8 cellular contexts compared by ENCODE assay signal in the genomic region with DNA sequence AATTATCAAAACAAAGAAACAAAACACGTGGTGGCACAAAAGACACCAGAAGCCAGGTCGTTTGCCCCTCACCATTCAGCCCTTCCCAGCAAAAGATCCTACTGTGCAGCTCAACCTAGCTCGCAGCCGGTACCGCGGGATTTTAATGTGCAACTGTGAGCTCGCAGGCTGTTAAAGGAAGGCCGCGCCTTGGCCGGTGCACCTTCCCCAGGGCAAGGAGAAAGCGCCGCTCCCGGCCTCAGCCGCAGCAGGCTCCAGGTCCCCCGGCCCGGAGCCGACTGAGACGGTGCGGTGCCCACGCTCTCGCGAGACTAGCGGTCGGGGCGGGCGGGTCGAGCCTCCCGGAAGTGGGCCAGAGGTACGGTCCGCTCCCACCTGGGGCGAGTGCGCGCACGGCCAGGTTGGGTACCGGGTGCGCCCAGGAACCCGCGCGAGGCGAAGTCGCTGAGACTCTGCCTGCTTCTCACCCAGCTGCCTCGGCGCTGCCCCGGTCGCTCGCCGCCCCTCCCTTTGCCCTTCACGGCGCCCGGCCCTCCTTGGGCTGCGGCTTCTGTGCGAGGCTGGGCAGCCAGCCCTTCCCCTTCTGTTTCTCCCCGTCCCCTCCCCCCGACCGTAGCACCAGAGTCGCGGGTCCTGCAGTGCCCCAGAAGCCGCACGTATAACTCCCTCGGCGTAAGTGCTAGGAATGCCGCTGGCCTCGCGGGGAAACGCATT. TPM values are rescaled to one million over a fixed set of nuclear protein-coding genes. Genes with fewer than 3 reads are reported as not detected.
A peak's percentile ranks its signal among the peaks of the same experiment; 100 is the strongest.
DNase-seq lines count a peak whose midpoint lies in the region; ATAC-seq, FAIRE-seq and TF ChIP-seq lines count a peak whose summit lies in the region.

A gene (plus strand): TSS at position 618 of the 714 bp plus-strand sequence. CDS start 682 bp downstream, outside the sequence.

- CTCF ChIA-PET in CD8-positive, alpha-beta memory T cell (lab: Charles Lee): no interaction called here
- CTCF ChIA-PET in endothelial cell of umbilical vein (lab: Charles Lee): interaction anchor here (1.0 kb wide), 1 partner anchor 9 kb away, joined by 3 read pairs; no protein-coding TSS in a partner anchor

- peak; percentile 81 to 92 (median 87) for DNase-seq in CD8-positive, alpha-beta memory T cell
- DNase-seq in HK-2 (ENCODE audit: unreplicated experiment): peak; percentile 91
- DNase-seq in NOMO-1 treated with DMSO at 0.1 percent for 48 hours (lab: John Stamatoyannopoulos, UW; ENCODE audit: unreplicated experiment): peak; percentile 73
- peak; percentile 58 for DNase-seq in activated CD8-positive, alpha-beta memory T cell treated with anti-CD3 and anti-CD28 coated beads, Interleukin-2, amount 50 U/mL, for 24 hours (ENCODE audit: extremely low read depth)
- peak; percentile 85 for DNase-seq in endothelial cell of umbilical vein (ENCODE audit: low read depth, low spot score)
- DNase-seq in midbrain (lab: John Stamatoyannopoulos, UW): peak; percentile 79
- peak; percentile 74 to 81 for DNase-seq in stimulated activated CD8-positive, alpha-beta memory T cell treated with anti-CD3 and anti-CD28 coated beads, Interleukin-2, amount 100 ng/mL, for 48 hours (ENCODE audit: low read depth in 2 of 2)

- peaks cover 20% of the 10 kb centered on the region for H3K4me1 ChIP-seq in CD8-positive, alpha-beta memory T cell (ENCODE audit: insufficient read depth, low read length)
- peaks cover 7% of the 10 kb centered on the region for H3K4me1 ChIP-seq in endothelial cell of umbilical vein (ENCODE audit: control insufficient read depth, extremely low read depth, insufficient read depth, low read length)

- H3K79me2 ChIP-seq in endothelial cell of umbilical vein (ENCODE audit: control insufficient read depth, insufficient read depth, low read length): no peaks in the 10 kb centered on the region

- peaks cover 30 to 40% (median 37%) of the 10 kb centered on the region in 3 donors for H3K4me1 Mint-ChIP-seq in CD8-positive, alpha-beta memory T cell

- no peaks in the 10 kb centered on the region for H3K9me1 ChIP-seq in endothelial cell of umbilical vein (replicated peaks; ENCODE audit: control insufficient read depth, extremely low read depth, insufficient read depth, low read length)

- H2AFZ ChIP-seq in endothelial cell of umbilical vein (ENCODE audit: low read depth, low read length): peak within 1 kb of the TSS; percentile 81

- peak; percentile 68 for FAIRE-seq in endothelial cell of umbilical vein (lab: Jason Lieb, UNC)

- H4K20me1 ChIP-seq in endothelial cell of umbilical vein (replicated peaks; ENCODE audit: control insufficient read depth, extremely low read depth, insufficient read depth, low read length): no peaks in the 10 kb centered on the region

- H3K9ac ChIP-seq in endothelial cell of umbilical vein (replicated peaks; ENCODE audit: extremely low read depth, insufficient read depth, low read length): peak within 1 kb of the TSS; percentile 79

- peak within 1 kb of the TSS; percentile 79 for H3K4me3 ChIP-seq in CD8-positive, alpha-beta memory T cell (ENCODE audit: low read length)
- H3K4me3 ChIP-seq in endothelial cell of umbilical vein (replicated peaks in 1 of 3; ENCODE audit: insufficient read depth in 1 of 3, low read depth in 1 of 3, low read length in 3 of 3): peak within 1 kb of the TSS; percentile 80 to 99 (median 97)

- peak within 1 kb of the TSS; percentile 98 for H3K4me2 ChIP-seq in endothelial cell of umbilical vein (ENCODE audit: insufficient read depth, low read length)

- POLR2A ChIA-PET in CD8-positive, alpha-beta memory T cell (lab: Charles Lee): interaction anchor here (1.3 kb wide), 1 partner anchor 188 kb away, joined by 3 read pairs; a partner anchor contains a TSS
- POLR2A ChIA-PET in endothelial cell of umbilical vein (lab: Charles Lee): no interaction called here

- dilution Hi-C loops in endothelial cell of umbilical vein (cut with MboI; ENCODE audit: extremely low pct_ligation_motif_present, low sequenced_read_pairs): no loop called here

- H3K27ac ChIP-seq in CD8-positive, alpha-beta memory T cell (ENCODE audit: low read depth, low read length): peak within 1 kb of the TSS; percentile 66
- H3K27ac ChIP-seq in endothelial cell of umbilical vein (ENCODE audit: insufficient read depth, low read depth, low read length): peak within 1 kb of the TSS; percentile 26

- H3K9me3 Mint-ChIP-seq in CD8-positive, alpha-beta memory T cell: no peaks in the 10 kb centered on the region

- H3K4me3 Mint-ChIP-seq in CD8-positive, alpha-beta memory T cell: peak within 1 kb of the TSS; percentile 90 to 100 (median 97)

- TF ChIP-seq POLR2A in endothelial cell of umbilical vein (IDR thresholded peaks at IDR 0.05; ENCODE audit: low read depth, low read length): peak; percentile 93

- peak within 1 kb of the TSS; percentile 70 to 100 (median 96) for H3K27ac Mint-ChIP-seq in CD8-positive, alpha-beta memory T cell

- peaks cover 0 to 25% (median 2%) of the 10 kb centered on the region in 3 donors for H3K36me3 Mint-ChIP-seq in CD8-positive, alpha-beta memory T cell

- no TSS peak for BruUV-seq in endothelial cell of umbilical vein (replicated peaks; lab: Mats Ljungman, UMichigan)

- TF ChIP-seq CTCF in endothelial cell of umbilical vein (IDR thresholded peaks at IDR 0.05; ENCODE audit: extremely low read depth in 1 of 2, insufficient read depth in 1 of 2, low read depth in 1 of 2, low read length in 2 of 2): no peak

- no peaks in the 10 kb centered on the region for H3K27me3 Mint-ChIP-seq in CD8-positive, alpha-beta memory T cell

- intact Hi-C loops in endothelial cell of umbilical vein (cut with micrococcal nuclease): loop anchor here (1.0 to 5.0 kb wide), 2 partner anchors 122 to 188 kb away; a partner anchor contains a TSS

- no peaks in the 10 kb centered on the region for H3K27me3 ChIP-seq in CD8-positive, alpha-beta memory T cell (ENCODE audit: insufficient read depth, low read length, poor library complexity, severe bottlenecking)
- no peaks in the 10 kb centered on the region for H3K27me3 ChIP-seq in endothelial cell of umbilical vein (ENCODE audit: control insufficient read depth in 2 of 2, insufficient read depth in 2 of 2, low read length in 2 of 2)

- H3K9me3 ChIP-seq in CD8-positive, alpha-beta memory T cell (ENCODE audit: low read length): no peaks in the 10 kb centered on the region
- H3K9me3 ChIP-seq in endothelial cell of umbilical vein (replicated peaks; ENCODE audit: control insufficient read depth, insufficient read depth, low read length): no peaks in the 10 kb centered on the region

- peak; percentile 98 for ATAC-seq in GM19455 (IDR thresholded peaks at IDR 0.05; ENCODE audit: unreplicated experiment)

- H3K36me3 ChIP-seq in CD8-positive, alpha-beta memory T cell (ENCODE audit: insufficient read depth, low read length): no peaks in the 10 kb centered on the region
- no peaks in the 10 kb centered on the region for H3K36me3 ChIP-seq in endothelial cell of umbilical vein (ENCODE audit: control insufficient read depth in 2 of 2, extremely low read depth in 1 of 2, insufficient read depth in 2 of 2, low read length in 2 of 2)

TF ChIP-seq in endothelial cell of umbilical vein, 7 proteins besides CTCF, POLR2A, EP300 and RAD21:
- TF ChIP-seq GATA2 (IDR thresholded peaks at IDR 0.05; ENCODE audit: insufficient read depth, insufficient read length, low read depth, low read length) (no peak), POLR2AphosphoS5 (IDR thresholded peaks at IDR 0.05; ENCODE audit: insufficient read depth, low read depth, low read length) (peak; percentile 83)

RNA-seq across cellular contexts. Expression of the gene that starts here (rescaled TPM):
- 10 to 100 TPM; 16.4 TPM for total RNA-seq in CD8-positive, alpha-beta memory T cell
- polyA plus RNA-seq in CD8-positive, alpha-beta memory T cell: 8.0 TPM
- 10.5 and 10.7 TPM in 2 replicates for total RNA-seq in endothelial cell of umbilical vein
- polyA plus RNA-seq in endothelial cell of umbilical vein: 0.96 and 1.5 TPM in 2 replicates
- polyA plus RNA-seq in endothelial cell of umbilical vein (2011; cell fraction: cytosol; rRNA removed): 1.6 and 1.7 TPM in 2 replicates
- polyA plus RNA-seq in endothelial cell of umbilical vein (2011; cell fraction: nucleus; rRNA removed): 4.4 and 6.1 TPM in 2 replicates
- 5.9 and 8.3 TPM in 2 replicates for polyA plus RNA-seq in endothelial cell of umbilical vein (2012)
- polyA minus RNA-seq in endothelial cell of umbilical vein: 6.6 and 8.3 TPM in 2 replicates
- 10.0 TPM for polyA minus RNA-seq in endothelial cell of umbilical vein (2011; cell fraction: cytosol; rRNA and poly(A)+ RNA removed)
- 7.0 and 10.0 TPM in 2 replicates for polyA minus RNA-seq in endothelial cell of umbilical vein (2011; cell fraction: nucleus; rRNA and poly(A)+ RNA removed)

Comparison
In these comparisons a context has a peak if more than half of its experiments do, and no peak if none do; other contexts are left out.
1. Peak in every context shown above with its lines: DNase-seq, ATAC-seq, H3K4me3 ChIP-seq and H3K27ac ChIP-seq.